2 cellular contexts compared by ENCODE assay signal in genomic region chr9:135968601-135969000, GRCh38.
TF ChIP-seq lines count a peak whose summit lies in the region.

No MANE protein-coding gene starts in this region.

TF ChIP-seq in WTC11, 78 proteins besides CTCF, POLR2A, EP300 and RAD21 (continued from another document):
- TF ChIP-seq, protein P1, sequence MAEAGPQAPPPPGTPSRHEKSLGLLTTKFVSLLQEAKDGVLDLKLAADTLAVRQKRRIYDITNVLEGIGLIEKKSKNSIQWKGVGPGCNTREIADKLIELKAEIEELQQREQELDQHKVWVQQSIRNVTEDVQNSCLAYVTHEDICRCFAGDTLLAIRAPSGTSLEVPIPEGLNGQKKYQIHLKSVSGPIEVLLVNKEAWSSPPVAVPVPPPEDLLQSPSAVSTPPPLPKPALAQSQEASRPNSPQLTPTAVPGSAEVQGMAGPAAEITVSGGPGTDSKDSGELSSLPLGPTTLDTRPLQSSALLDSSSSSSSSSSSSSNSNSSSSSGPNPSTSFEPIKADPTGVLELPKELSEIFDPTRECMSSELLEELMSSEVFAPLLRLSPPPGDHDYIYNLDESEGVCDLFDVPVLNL (CRISPR knock-in tag; IDR thresholded peaks at IDR 0.05; ENCODE audit: borderline replicate concordance, low read depth), result no peak
- TF ChIP-seq IRF2 (CRISPR knock-in tag; IDR thresholded peaks at IDR 0.05; ENCODE audit: borderline replicate concordance, low read depth), result no peak
- TF ChIP-seq, protein P2, sequence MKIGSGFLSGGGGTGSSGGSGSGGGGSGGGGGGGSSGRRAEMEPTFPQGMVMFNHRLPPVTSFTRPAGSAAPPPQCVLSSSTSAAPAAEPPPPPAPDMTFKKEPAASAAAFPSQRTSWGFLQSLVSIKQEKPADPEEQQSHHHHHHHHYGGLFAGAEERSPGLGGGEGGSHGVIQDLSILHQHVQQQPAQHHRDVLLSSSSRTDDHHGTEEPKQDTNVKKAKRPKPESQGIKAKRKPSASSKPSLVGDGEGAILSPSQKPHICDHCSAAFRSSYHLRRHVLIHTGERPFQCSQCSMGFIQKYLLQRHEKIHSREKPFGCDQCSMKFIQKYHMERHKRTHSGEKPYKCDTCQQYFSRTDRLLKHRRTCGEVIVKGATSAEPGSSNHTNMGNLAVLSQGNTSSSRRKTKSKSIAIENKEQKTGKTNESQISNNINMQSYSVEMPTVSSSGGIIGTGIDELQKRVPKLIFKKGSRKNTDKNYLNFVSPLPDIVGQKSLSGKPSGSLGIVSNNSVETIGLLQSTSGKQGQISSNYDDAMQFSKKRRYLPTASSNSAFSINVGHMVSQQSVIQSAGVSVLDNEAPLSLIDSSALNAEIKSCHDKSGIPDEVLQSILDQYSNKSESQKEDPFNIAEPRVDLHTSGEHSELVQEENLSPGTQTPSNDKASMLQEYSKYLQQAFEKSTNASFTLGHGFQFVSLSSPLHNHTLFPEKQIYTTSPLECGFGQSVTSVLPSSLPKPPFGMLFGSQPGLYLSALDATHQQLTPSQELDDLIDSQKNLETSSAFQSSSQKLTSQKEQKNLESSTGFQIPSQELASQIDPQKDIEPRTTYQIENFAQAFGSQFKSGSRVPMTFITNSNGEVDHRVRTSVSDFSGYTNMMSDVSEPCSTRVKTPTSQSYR (CRISPR knock-in tag; IDR thresholded peaks at IDR 0.05), result no peak
- no peak for TF ChIP-seq ATF1 (CRISPR knock-in tag; IDR thresholded peaks at IDR 0.05)
- no peak for TF ChIP-seq ETV6 (CRISPR knock-in tag; IDR thresholded peaks at IDR 0.05)
- TF ChIP-seq, protein P3, sequence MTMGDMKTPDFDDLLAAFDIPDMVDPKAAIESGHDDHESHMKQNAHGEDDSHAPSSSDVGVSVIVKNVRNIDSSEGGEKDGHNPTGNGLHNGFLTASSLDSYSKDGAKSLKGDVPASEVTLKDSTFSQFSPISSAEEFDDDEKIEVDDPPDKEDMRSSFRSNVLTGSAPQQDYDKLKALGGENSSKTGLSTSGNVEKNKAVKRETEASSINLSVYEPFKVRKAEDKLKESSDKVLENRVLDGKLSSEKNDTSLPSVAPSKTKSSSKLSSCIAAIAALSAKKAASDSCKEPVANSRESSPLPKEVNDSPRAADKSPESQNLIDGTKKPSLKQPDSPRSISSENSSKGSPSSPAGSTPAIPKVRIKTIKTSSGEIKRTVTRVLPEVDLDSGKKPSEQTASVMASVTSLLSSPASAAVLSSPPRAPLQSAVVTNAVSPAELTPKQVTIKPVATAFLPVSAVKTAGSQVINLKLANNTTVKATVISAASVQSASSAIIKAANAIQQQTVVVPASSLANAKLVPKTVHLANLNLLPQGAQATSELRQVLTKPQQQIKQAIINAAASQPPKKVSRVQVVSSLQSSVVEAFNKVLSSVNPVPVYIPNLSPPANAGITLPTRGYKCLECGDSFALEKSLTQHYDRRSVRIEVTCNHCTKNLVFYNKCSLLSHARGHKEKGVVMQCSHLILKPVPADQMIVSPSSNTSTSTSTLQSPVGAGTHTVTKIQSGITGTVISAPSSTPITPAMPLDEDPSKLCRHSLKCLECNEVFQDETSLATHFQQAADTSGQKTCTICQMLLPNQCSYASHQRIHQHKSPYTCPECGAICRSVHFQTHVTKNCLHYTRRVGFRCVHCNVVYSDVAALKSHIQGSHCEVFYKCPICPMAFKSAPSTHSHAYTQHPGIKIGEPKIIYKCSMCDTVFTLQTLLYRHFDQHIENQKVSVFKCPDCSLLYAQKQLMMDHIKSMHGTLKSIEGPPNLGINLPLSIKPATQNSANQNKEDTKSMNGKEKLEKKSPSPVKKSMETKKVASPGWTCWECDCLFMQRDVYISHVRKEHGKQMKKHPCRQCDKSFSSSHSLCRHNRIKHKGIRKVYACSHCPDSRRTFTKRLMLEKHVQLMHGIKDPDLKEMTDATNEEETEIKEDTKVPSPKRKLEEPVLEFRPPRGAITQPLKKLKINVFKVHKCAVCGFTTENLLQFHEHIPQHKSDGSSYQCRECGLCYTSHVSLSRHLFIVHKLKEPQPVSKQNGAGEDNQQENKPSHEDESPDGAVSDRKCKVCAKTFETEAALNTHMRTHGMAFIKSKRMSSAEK (CRISPR knock-in tag; IDR thresholded peaks at IDR 0.05; ENCODE audit: borderline replicate concordance), result no peak
- no peak for TF ChIP-seq GRHL2 (CRISPR knock-in tag; IDR thresholded peaks at IDR 0.05; ENCODE audit: insufficient replicate concordance, severe bottlenecking)
- no peak for TF ChIP-seq OVOL2 (CRISPR knock-in tag; IDR thresholded peaks at IDR 0.05; ENCODE audit: borderline replicate concordance)
- no peak for TF ChIP-seq TP53 (CRISPR knock-in tag; IDR thresholded peaks at IDR 0.05)
- TF ChIP-seq, protein P4, sequence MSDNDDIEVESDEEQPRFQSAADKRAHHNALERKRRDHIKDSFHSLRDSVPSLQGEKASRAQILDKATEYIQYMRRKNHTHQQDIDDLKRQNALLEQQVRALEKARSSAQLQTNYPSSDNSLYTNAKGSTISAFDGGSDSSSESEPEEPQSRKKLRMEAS (CRISPR knock-in tag; IDR thresholded peaks at IDR 0.05), result no peak
- TF ChIP-seq, protein P5, sequence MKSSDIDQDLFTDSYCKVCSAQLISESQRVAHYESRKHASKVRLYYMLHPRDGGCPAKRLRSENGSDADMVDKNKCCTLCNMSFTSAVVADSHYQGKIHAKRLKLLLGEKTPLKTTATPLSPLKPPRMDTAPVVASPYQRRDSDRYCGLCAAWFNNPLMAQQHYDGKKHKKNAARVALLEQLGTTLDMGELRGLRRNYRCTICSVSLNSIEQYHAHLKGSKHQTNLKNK (CRISPR knock-in tag; IDR thresholded peaks at IDR 0.05), result no peak
- no peak for TF ChIP-seq TEAD1 (CRISPR knock-in tag; IDR thresholded peaks at IDR 0.05)
- no peak for TF ChIP-seq ZNF425 (CRISPR knock-in tag; conservative IDR thresholded peaks at IDR 0.05)

TF ChIP-seq in GM23338, 12 proteins besides CTCF, POLR2A, EP300 and RAD21:
- TF ChIP-seq ZNF462 (CRISPR knock-in tag; IDR thresholded peaks at IDR 0.05) (no peak), EZH2 (IDR thresholded peaks at IDR 0.05; ENCODE audit: low read depth, unreplicated experiment) (no peak), EZH2phosphoT487 (IDR thresholded peaks at IDR 0.05; ENCODE audit: unreplicated experiment) (no peak), JUNB (IDR thresholded peaks at IDR 0.05; ENCODE audit: unreplicated experiment) (no peak), POLR2AphosphoS5 (IDR thresholded peaks at IDR 0.05; ENCODE audit: low read depth) (no peak), REST (IDR thresholded peaks at IDR 0.05; ENCODE audit: unreplicated experiment) (no peak), ZNF331 (CRISPR knock-in tag; IDR thresholded peaks at IDR 0.05; ENCODE audit: low read depth) (no peak)
